Comparison of ENCODE assay signal across 8 cellular contexts in genomic region chr6:10404799-10405524, GRCh38. TPM values are rescaled to one million over a fixed set of nuclear protein-coding genes. Genes with fewer than 3 reads are reported as not detected.
DNase-seq lines count a peak whose midpoint lies in the region; ATAC-seq, FAIRE-seq and TF ChIP-seq lines count a peak whose summit lies in the region.

No MANE protein-coding gene starts in this region.

- H3K36me3 Mint-ChIP-seq in endodermal cell (ENCODE audit: low read depth): no peaks in the 10 kb centered on the region

- H2BK12ac ChIP-seq in trophoblast cell (ENCODE audit: low read length): peak overlapping the region; percentile 84

- H3K9ac ChIP-seq in endodermal cell (ENCODE audit: extremely low read depth, low read length, poor library complexity, severe bottlenecking) (peak overlapping the region; percentile 36), trophoblast cell (ENCODE audit: low read length) (peak overlapping the region; percentile 82)

- H3K4me2 ChIP-seq in trophoblast cell (ENCODE audit: low read length): peak overlapping the region; percentile 75

- H2AK5ac ChIP-seq in trophoblast cell (ENCODE audit: low read length): peak overlapping the region; percentile 90

- FAIRE-seq in GM12891 (lab: Jason Lieb, UNC): peak; percentile 48

- DNase-seq in GM12891 (ENCODE audit: insufficient read length, low spot score): no peak
- DNase-seq in NCI-H146 (lab: John Stamatoyannopoulos, UW): peak; percentile 55
- DNase-seq in endodermal cell: no peak
- DNase-seq in trophoblast cell: no peak
- DNase-seq in GM20000 (ENCODE audit: low spot score): no peak
- DNase-seq in AG20443 (ENCODE audit: low spot score): no peak

- peak overlapping the region; percentile 84 for H2BK120ac ChIP-seq in trophoblast cell (ENCODE audit: insufficient read depth, low read length, poor library complexity)

- H3K79me1 ChIP-seq in trophoblast cell (ENCODE audit: low read length): peaks cover 20% of the 10 kb centered on the region

- H4K8ac ChIP-seq in trophoblast cell (ENCODE audit: low read depth, low read length): peak overlapping the region; percentile 92

- peak overlapping the region; percentile 49 for H4K12ac ChIP-seq in trophoblast cell (ENCODE audit: low read depth, low read length)

- H3K79me2 ChIP-seq in trophoblast cell (ENCODE audit: control insufficient read depth, insufficient read depth, low read length, poor library complexity): peaks cover 12% of the 10 kb centered on the region

- peak overlapping the region; percentile 74 for H3K27ac Mint-ChIP-seq in endodermal cell

- H3K27me3 ChIP-seq in endodermal cell (ENCODE audit: control insufficient read depth, insufficient read depth, low read length, poor library complexity, severe bottlenecking) (peaks cover 88% of the 10 kb centered on the region), trophoblast cell (ENCODE audit: insufficient read depth, low read length) (no peaks in the 10 kb centered on the region)

- H3K4me1 ChIP-seq in endodermal cell (ENCODE audit: control insufficient read depth, insufficient read depth, low read length) (no peaks in the 10 kb centered on the region), trophoblast cell (ENCODE audit: control insufficient read depth in 1 of 2, insufficient read depth in 2 of 2, low read length in 2 of 2) (peaks cover 15 to 27% of the 10 kb centered on the region in 2 experiments)

- H3K18ac ChIP-seq in trophoblast cell (ENCODE audit: low read length): peak overlapping the region; percentile 95

- H3K9me3 ChIP-seq in endodermal cell (ENCODE audit: control insufficient read depth, low read length): no peaks in the 10 kb centered on the region
- no peaks in the 10 kb centered on the region for H3K9me3 ChIP-seq in trophoblast cell (ENCODE audit: insufficient read depth, low read depth, low read length)

- peak overlapping the region; percentile 82 for H3K4ac ChIP-seq in trophoblast cell (ENCODE audit: low read depth, low read length)

- ATAC-seq in GM18519 (IDR thresholded peaks at IDR 0.05; ENCODE audit: low FRiP score, unreplicated experiment): no peak
- no peak for ATAC-seq in GM19328 (IDR thresholded peaks at IDR 0.05; ENCODE audit: unreplicated experiment)

- H3K36me3 ChIP-seq in endodermal cell (ENCODE audit: control insufficient read depth, insufficient read depth, low read length): no peaks in the 10 kb centered on the region
- peaks cover 12 to 36% of the 10 kb centered on the region in 2 experiments for H3K36me3 ChIP-seq in trophoblast cell (ENCODE audit: control insufficient read depth in 1 of 2, insufficient read depth in 2 of 2, low read length in 2 of 2)

- H3K27ac ChIP-seq in endodermal cell (ENCODE audit: low read depth, low read length) (no peak overlapping the region), trophoblast cell (ENCODE audit: low read depth, low read length) (peak overlapping the region; percentile 87)

- H3K9me3 Mint-ChIP-seq in endodermal cell: no peaks in the 10 kb centered on the region

- H3K4me3 ChIP-seq in endodermal cell (ENCODE audit: low read length) (peak overlapping the region; percentile 81), trophoblast cell (ENCODE audit: low read depth, low read length) (peak overlapping the region; percentile 61)

- peaks cover 39% of the 10 kb centered on the region for H3K4me1 Mint-ChIP-seq in endodermal cell

- 8 to 9% methylated on average over 10 to 31 of the region's 31 CpGs for WGBS in endodermal cell (ENCODE audit: insufficient coverage in 1 of 2, insufficient read length in 1 of 2), 2 experiments
- no CpG with 5 or more reads among the region's 31 CpGs for WGBS in trophoblast cell (ENCODE audit: extremely low coverage, insufficient coverage, insufficient read length)

- peaks cover 92% of the 10 kb centered on the region for H3K27me3 Mint-ChIP-seq in endodermal cell (ENCODE audit: insufficient read depth)

- peak overlapping the region; percentile 90 for H3K14ac ChIP-seq in trophoblast cell (ENCODE audit: low read length)

- peak overlapping the region; percentile 87 for H2BK5ac ChIP-seq in trophoblast cell (ENCODE audit: low read depth, low read length, poor library complexity)

- H3K4me3 Mint-ChIP-seq in endodermal cell: peak overlapping the region; percentile 75

- TF ChIP-seq CTCF in endodermal cell (conservative IDR thresholded peaks at IDR 0.05) (no peak), GM20000 (IDR thresholded peaks at IDR 0.05; ENCODE audit: extremely low read depth, missing control alignments) (no peak)

- no peak; the same call in 1 of the 2 replicates for TF ChIP-seq POLR2A in GM12891 (IDR thresholded peaks at IDR 0.05; ENCODE audit: low read depth, low read length)

- H3K23ac ChIP-seq in trophoblast cell (ENCODE audit: low read length): no peak overlapping the region

- H2AFZ ChIP-seq in trophoblast cell (ENCODE audit: insufficient read depth, low read length, poor library complexity): peak overlapping the region; percentile 47

- peak overlapping the region; percentile 86 for H4K91ac ChIP-seq in trophoblast cell (ENCODE audit: low read depth, low read length)

TF ChIP-seq in GM12891, 5 proteins besides CTCF, POLR2A, EP300 and RAD21:
- TF ChIP-seq TAF1 (IDR thresholded peaks at IDR 0.05; ENCODE audit: low read depth, low read length): no peak
- TF ChIP-seq POU2F2 (IDR thresholded peaks at IDR 0.05; ENCODE audit: low read depth, low read length): no peak
- TF ChIP-seq POLR2AphosphoS5 (IDR thresholded peaks at IDR 0.05; ENCODE audit: low read depth, low read length): peak; percentile 9; the same call in 1 of the 2 replicates
- no peak for TF ChIP-seq PAX5 (IDR thresholded peaks at IDR 0.05; ENCODE audit: insufficient read depth, low read length, severe bottlenecking)
- no peak for TF ChIP-seq SPI1 (IDR thresholded peaks at IDR 0.05; ENCODE audit: low read depth, low read length)

RNA-seq across cellular contexts. Expression of gene TFAP2A, which starts 9.9 kb away (rescaled TPM):
- polyA plus RNA-seq in GM12891 (2012; ENCODE audit: low read depth, missing spikeins): 0.30 TPM
- total RNA-seq in endodermal cell: under 1 TPM; 0.51 to 0.69 TPM
- 39.2 TPM for polyA plus RNA-seq in endodermal cell (2013, experiment 1 of 2)
- 32.0 TPM for polyA plus RNA-seq in endodermal cell (2013, experiment 2 of 2)
- polyA plus RNA-seq in trophoblast cell (2013): 329 and 338 TPM in 2 replicates
